In genomic region chr3:21059409-21059808, GRCh38 we compare ENCODE assay signal across 17 cellular contexts.
"Had no signal": no experiment of that assay in that cellular context is flagged by ENCODE, and none has a peak within 500 bp of the region (broad histone marks: within the 10 kb centered on the region; RNA-seq: fewer than 3 reads in every experiment).

No MANE protein-coding gene starts in this region.

- H3K4me3 ChIP-seq: adrenal gland, psoas muscle, right lobe of liver, testis, upper lobe of left lung had no signal

- ATAC-seq: activated T-cell treated with anti-CD3 and anti-CD28 coated beads, Interleukin-2, amount 50 U/mL, for 72 hours; effector memory CD8-positive, alpha-beta T cell; left lobe of liver; psoas muscle; right lobe of liver; stimulated activated memory B cell treated with anti-CD40 and anti-IgM and Interleukin-4, amounts not matched to agents 10 μg/mL and 1 μg/mL and 100 μg/mL, for 72 hours had no signal

- H3K27me3 ChIP-seq: adrenal gland, right lobe of liver, testis, upper lobe of left lung had no signal

- H3K36me3 ChIP-seq: adrenal gland, right lobe of liver, upper lobe of left lung had no signal

- DNase-seq: activated CD4-positive, alpha-beta T cell treated with anti-CD3 and anti-CD28 coated beads, Interleukin-2, amount 50 U/mL, for 4 hours; activated effector memory CD4-positive, alpha-beta T cell treated with anti-CD3 and anti-CD28 coated beads, Interleukin-2, amount 50 U/mL, for 16 hours; activated naive CD4-positive, alpha-beta T cell treated with anti-CD3 and anti-CD28 coated beads, Interleukin-2, amount 50 U/mL, for 16 hours; activated T-cell treated with anti-CD3 and anti-CD28 coated beads, Interleukin-2, amount 50 U/mL, for 72 hours; adrenal gland; dermis blood vessel endothelial cell; effector memory CD8-positive, alpha-beta T cell; glutamatergic neuron; psoas muscle; right lobe of liver; small intestine; stimulated activated CD4-positive, alpha-beta T cell treated with anti-CD3 and anti-CD28 coated beads, Interleukin-4, amount 100 ng/mL, for 4 hours; testis; upper lobe of left lung had no signal

- H3K4me1 ChIP-seq: adrenal gland, psoas muscle, right lobe of liver, testis, upper lobe of left lung had no signal

- H3K9me3 ChIP-seq: adrenal gland, psoas muscle, right lobe of liver, testis, upper lobe of left lung had no signal

- H3K27ac ChIP-seq: adrenal gland, epithelial cell of prostate, psoas muscle, right lobe of liver, testis, upper lobe of left lung had no signal
